ENCODE assay signal across 16 cellular contexts in genomic region chr18:23324056-23324811, GRCh38.
DNase-seq lines count a peak whose midpoint lies in the region; ATAC-seq and TF ChIP-seq lines count a peak whose summit lies in the region.
"Had no signal": no experiment of that assay in that cellular context is flagged by ENCODE, and none has a peak within 500 bp of the region (broad histone marks: within the 10 kb centered on the region; RNA-seq: fewer than 3 reads in every experiment).

No MANE protein-coding gene starts in this region.

- H3K36me3 Mint-ChIP-seq in WTC11: peaks cover 2% of the 10 kb centered on the region

- DNase-seq in NCI-H2171 treated with DMSO at 0.1 percent for 48 hours (lab: John Stamatoyannopoulos, UW) (peak; percentile 10), NCI-H2171 (lab: John Stamatoyannopoulos, UW) (no peak), WTC11 (ENCODE audit: low spot score) (no peak), left lung (no peak), thoracic aorta (ENCODE audit: low spot score) (no peak), iPS-NIHi7 (ENCODE audit: extremely low spot score) (no peak), AG08395 (ENCODE audit: low spot score) (no peak)
- DNase-seq: 8988T, DMS153, MM.1S, NCI-H1105, NCI-H187 treated with DMSO at 0.1 percent for 48 hours, NCI-H446 treated with DMSO at 0.1 percent for 48 hours, NCI-H774 had no signal

- H3K4me3 Mint-ChIP-seq in WTC11: no peak overlapping the region
- H3K4me3 Mint-ChIP-seq: CD14-positive monocyte had no signal

- H3K36me3 ChIP-seq in left lung: no peaks in the 10 kb centered on the region
- H3K36me3 ChIP-seq in thoracic aorta: no peaks in the 10 kb centered on the region

- peaks cover 1% of the 10 kb centered on the region; the same call in 1 of the 2 replicates for H3K9me3 Mint-ChIP-seq in WTC11

- no peaks in the 10 kb centered on the region for H3K9me3 ChIP-seq in left lung
- H3K9me3 ChIP-seq in thoracic aorta: no peaks in the 10 kb centered on the region

- peak overlapping the region in 1 of 2 donors; percentile 65 for H3K27ac ChIP-seq in left lung
- H3K27ac ChIP-seq in thoracic aorta: peak overlapping the region in 1 of 2 donors; percentile 29

- POLR2A ChIA-PET in WTC11 (lab: Charles Lee): interaction anchor here (0.6 kb wide), 1 partner anchor 21 kb away, joined by 3 read pairs; no protein-coding TSS in a partner anchor

- TF ChIP-seq CTCF in WTC11 (IDR thresholded peaks at IDR 0.05) (no peak), left lung (IDR thresholded peaks at IDR 0.05) (no peak), thoracic aorta (IDR thresholded peaks at IDR 0.05) (no peak)

- peaks cover 12% of the 10 kb centered on the region for H3K4me1 Mint-ChIP-seq in WTC11

- no peak overlapping the region for H3K4me3 ChIP-seq in left lung
- peak overlapping the region; percentile 46 for H3K4me3 ChIP-seq in thoracic aorta

- H3K27me3 ChIP-seq in left lung (no peaks in the 10 kb centered on the region), thoracic aorta (replicated peaks; ENCODE audit: insufficient read depth) (no peaks in the 10 kb centered on the region)

- CTCF ChIA-PET in WTC11 (lab: Charles Lee): interaction anchor here (0.7 to 1.4 kb wide), 5 partner anchors 9 to 117 kb away, joined by 3 to 4 read pairs (median 3); no protein-coding TSS in a partner anchor

- intact Hi-C loops in left lung (cut with DNase I): no loop called here

- peaks cover 31% of the 10 kb centered on the region for H3K27me3 Mint-ChIP-seq in WTC11 (ENCODE audit: low read depth)

- ATAC-seq in WTC11 (peak; percentile 52), left lung (peak; percentile 93), thoracic aorta (ENCODE audit: insufficient number of reproducible peaks, low FRiP score, low read depth) (no peak), GM18511 (IDR thresholded peaks at IDR 0.05; ENCODE audit: unreplicated experiment) (no peak)

- peaks cover 4% of the 10 kb centered on the region in 2 donors for H3K4me1 ChIP-seq in left lung
- H3K4me1 ChIP-seq in thoracic aorta (ENCODE audit: control insufficient read depth in 1 of 2, low read depth in 2 of 2): peaks cover 0 to 4% of the 10 kb centered on the region in 2 donors

- H3K27ac Mint-ChIP-seq in WTC11: 0 out of 2 replicates have a peak overlapping the region, but pooled peaks have one; percentile 25

TF ChIP-seq in WTC11, 78 proteins besides CTCF, POLR2A, EP300 and RAD21:
- TF ChIP-seq AFF4 (CRISPR knock-in tag; IDR thresholded peaks at IDR 0.05; ENCODE audit: borderline replicate concordance): no peak
- no peak for TF ChIP-seq NFATC4 (CRISPR knock-in tag; IDR thresholded peaks at IDR 0.05)
- TF ChIP-seq USF2 (CRISPR knock-in tag; IDR thresholded peaks at IDR 0.05): no peak
- TF ChIP-seq ZNF232 (CRISPR knock-in tag; IDR thresholded peaks at IDR 0.05): no peak
- TF ChIP-seq GTF2I (CRISPR knock-in tag; conservative IDR thresholded peaks at IDR 0.05): no peak
- TF ChIP-seq TCF7 (CRISPR knock-in tag; IDR thresholded peaks at IDR 0.05; ENCODE audit: low read depth): no peak
- no peak for TF ChIP-seq MAX (CRISPR knock-in tag; IDR thresholded peaks at IDR 0.05)
- no peak for TF ChIP-seq NFE2L1 (CRISPR knock-in tag; IDR thresholded peaks at IDR 0.05)
TF ChIP-seq in WTC11: peak in this region for 0.

Comparison
In these comparisons a context has a peak if more than half of its experiments do, and no peak if none do; other contexts are left out.
1. ATAC-seq: peak in WTC11 (single experiment) and left lung (single experiment); none in thoracic aorta (single experiment) and GM18511 (single experiment).